ENCODE assay signal across 13 cellular contexts in the genomic region with DNA sequence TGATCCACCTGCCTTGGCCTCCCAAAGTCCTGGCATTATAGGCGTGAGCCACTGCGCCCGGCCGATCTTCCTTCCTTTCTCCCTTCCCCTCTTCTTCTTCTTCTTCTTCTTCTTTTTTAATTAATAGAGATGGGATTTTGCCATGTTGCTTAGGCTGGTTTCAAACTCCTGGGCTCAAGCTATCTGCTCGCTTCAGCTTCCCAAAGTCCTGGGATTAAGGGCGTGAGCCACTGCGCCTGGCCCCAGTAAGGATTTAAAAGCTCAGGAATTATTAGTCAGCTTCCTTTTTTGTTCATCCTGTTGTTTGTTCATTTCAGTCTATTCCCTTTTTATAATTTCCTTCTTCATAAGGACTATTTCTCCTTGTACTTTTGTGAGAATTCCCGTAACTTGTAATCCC.
"Had no signal": no experiment of that assay in that cellular context is flagged by ENCODE, and none has a peak within 500 bp of the region (broad histone marks: within the 10 kb centered on the region; RNA-seq: fewer than 3 reads in every experiment).

No MANE protein-coding gene starts in this region.

- H3K36me3 ChIP-seq: breast epithelium, gastrocnemius medialis had no signal

- H3K9ac ChIP-seq: parathyroid adenoma had no signal

- DNase-seq: activated CD4-positive, alpha-beta T cell treated with anti-CD3 and anti-CD28 coated beads, Interleukin-2, amount 50 U/mL, for 48 hours; activated CD8-positive, alpha-beta memory T cell treated with anti-CD3 and anti-CD28 coated beads, Interleukin-2, amount 10 ng/mL, durations not matched to agents 7 days and 5 days; activated effector memory CD4-positive, alpha-beta T cell treated with Interleukin-2 at 50 U/mL for 16 hours; activated T-cell treated with anti-CD3 and anti-CD28 coated beads, Interleukin-2, amount 50 U/mL, for 24 hours; gastrocnemius medialis; left ventricle myocardium superior; stimulated activated CD4-positive, alpha-beta T cell treated with anti-CD3 and anti-CD28 coated beads, Interleukin-4, amount 100 ng/mL, for 1 hour; stimulated activated CD8-positive, alpha-beta memory T cell treated with anti-CD3 and anti-CD28 coated beads, Interleukin-4, amount 100 ng/mL, for 48 hours; stimulated activated naive CD8-positive, alpha-beta T cell treated with anti-CD3 and anti-CD28 coated beads, Interleukin-15, amount 100 ng/mL, for 72 hours; testis had no signal

- H2AFZ ChIP-seq: parathyroid adenoma had no signal

- H3K36me3 Mint-ChIP-seq: activated CD8-positive, alpha-beta memory T cell treated with anti-CD3 and anti-CD28 coated beads, Interleukin-2, amount 10 ng/mL, durations not matched to agents 7 days and 5 days had no signal

- H3K4me3 Mint-ChIP-seq: activated CD8-positive, alpha-beta memory T cell treated with anti-CD3 and anti-CD28 coated beads, Interleukin-2, amount 10 ng/mL, durations not matched to agents 7 days and 5 days; activated T-cell treated with anti-CD3 and anti-CD28 coated beads, Interleukin-2, amount 50 U/mL, for 24 hours; stimulated activated naive CD8-positive, alpha-beta T cell treated with anti-CD3 and anti-CD28 coated beads, Interleukin-15, amount 100 ng/mL, for 72 hours had no signal

- H3K9me3 Mint-ChIP-seq: activated naive CD4-positive, alpha-beta T cell treated with anti-CD3 and anti-CD28 coated beads, Interleukin-2, amount 50 U/mL, for 72 hours; activated T-cell treated with anti-CD3 and anti-CD28 coated beads, Interleukin-2, amount 50 U/mL, for 24 hours; stimulated activated naive CD8-positive, alpha-beta T cell treated with anti-CD3 and anti-CD28 coated beads, Interleukin-15, amount 100 ng/mL, for 72 hours had no signal

- H3K27me3 ChIP-seq: breast epithelium, gastrocnemius medialis, testis had no signal

- H3K27ac Mint-ChIP-seq: activated CD8-positive, alpha-beta memory T cell treated with anti-CD3 and anti-CD28 coated beads, Interleukin-2, amount 10 ng/mL, durations not matched to agents 7 days and 5 days; activated naive CD4-positive, alpha-beta T cell treated with anti-CD3 and anti-CD28 coated beads, Interleukin-2, amount 50 U/mL, for 72 hours; activated T-cell treated with anti-CD3 and anti-CD28 coated beads, Interleukin-2, amount 50 U/mL, for 24 hours had no signal

- H3K79me2 ChIP-seq: parathyroid adenoma had no signal

- H3K27ac ChIP-seq: breast epithelium, gastrocnemius medialis, parathyroid adenoma, testis had no signal

- H3K4me1 ChIP-seq: breast epithelium had no signal

- H3K4me3 ChIP-seq: breast epithelium, gastrocnemius medialis, testis had no signal

- H3K27me3 Mint-ChIP-seq: activated T-cell treated with anti-CD3 and anti-CD28 coated beads, Interleukin-2, amount 50 U/mL, for 24 hours had no signal

- ATAC-seq: activated CD8-positive, alpha-beta memory T cell treated with anti-CD3 and anti-CD28 coated beads, Interleukin-2, amount 10 ng/mL, durations not matched to agents 7 days and 5 days; activated naive CD4-positive, alpha-beta T cell treated with anti-CD3 and anti-CD28 coated beads, Interleukin-2, amount 50 U/mL, for 72 hours; gastrocnemius medialis; left ventricle myocardium superior; stimulated activated naive CD8-positive, alpha-beta T cell treated with anti-CD3 and anti-CD28 coated beads, Interleukin-15, amount 100 ng/mL, for 72 hours had no signal

- H3K9me3 ChIP-seq: breast epithelium, gastrocnemius medialis, testis had no signal
